ENCODE assay signal across 9 cellular contexts in genomic region chr9:117718085-117718484, GRCh38. TPM values are rescaled to one million over a fixed set of nuclear protein-coding genes. Genes with fewer than 3 reads are reported as not detected.
DNase-seq lines count a peak whose midpoint lies in the region; ATAC-seq and TF ChIP-seq lines count a peak whose summit lies in the region.
"Had no signal": no experiment of that assay in that cellular context is flagged by ENCODE, and none has a peak within 500 bp of the region (broad histone marks: within the 10 kb centered on the region; RNA-seq: fewer than 3 reads in every experiment).

No MANE protein-coding gene starts in this region.

- no peak for DNase-seq in Right ventricle myocardium superior
- no peak for DNase-seq in right atrium auricular region (ENCODE audit: low spot score)
- peak; percentile 8 for DNase-seq in T-helper 2 cell treated with Interferon-gamma antibody and Interleukin-4, amounts not matched to agents 5 μg/mL and 100 μg/mL, for 36 hours (ENCODE audit: low spot score)
- DNase-seq in pons (ENCODE audit: low spot score): peak; percentile 67
- no peak for DNase-seq in DMS114 treated with DMSO at 0.1 percent for 48 hours (lab: John Stamatoyannopoulos, UW; ENCODE audit: unreplicated experiment)
- no peak for DNase-seq in H7
- DNase-seq in OCI-M2 (lab: John Stamatoyannopoulos, UW; ENCODE audit: unreplicated experiment): no peak

- H3K27me3 ChIP-seq in right atrium auricular region (no peaks in the 10 kb centered on the region), H7 (ENCODE audit: control insufficient read depth, insufficient read depth, low read length) (no peaks in the 10 kb centered on the region)
- H3K27me3 ChIP-seq: tibial nerve had no signal

- H3K27me3 Mint-ChIP-seq in T-helper 2 cell treated with Interferon-gamma antibody and Interleukin-4, amounts not matched to agents 5 μg/mL and 100 μg/mL, for 36 hours (ENCODE audit: low read depth): peaks cover 22% of the 10 kb centered on the region

- no peak overlapping the region for H3K4me3 Mint-ChIP-seq in T-helper 2 cell treated with Interferon-gamma antibody and Interleukin-4, amounts not matched to agents 5 μg/mL and 100 μg/mL, for 36 hours

- H3K36me3 Mint-ChIP-seq in T-helper 2 cell treated with Interferon-gamma antibody and Interleukin-4, amounts not matched to agents 5 μg/mL and 100 μg/mL, for 36 hours (ENCODE audit: low read depth): peaks cover 4% of the 10 kb centered on the region

- no peak overlapping the region for H3K27ac ChIP-seq in right atrium auricular region

- H3K27ac Mint-ChIP-seq in T-helper 2 cell treated with Interferon-gamma antibody and Interleukin-4, amounts not matched to agents 5 μg/mL and 100 μg/mL, for 36 hours: peak overlapping the region; percentile 20

- no peak for TF ChIP-seq CTCF in right atrium auricular region (IDR thresholded peaks at IDR 0.05)

- H3K9me3 ChIP-seq in right atrium auricular region: no peaks in the 10 kb centered on the region
- H3K9me3 ChIP-seq: tibial nerve had no signal

- intact Hi-C loops in Right ventricle myocardium superior (cut with DNase I): no loop called here

- peaks cover 0 to 58% of the 10 kb centered on the region in 2 donors for H3K4me1 ChIP-seq in right atrium auricular region

- H3K9me3 Mint-ChIP-seq in T-helper 2 cell treated with Interferon-gamma antibody and Interleukin-4, amounts not matched to agents 5 μg/mL and 100 μg/mL, for 36 hours: peaks cover 11% of the 10 kb centered on the region

- peaks cover 17% of the 10 kb centered on the region for H3K36me3 ChIP-seq in right atrium auricular region
- no peaks in the 10 kb centered on the region for H3K36me3 ChIP-seq in H7 (replicated peaks; ENCODE audit: control insufficient read depth, insufficient read depth, low read length)

- peaks cover 27% of the 10 kb centered on the region for H3K4me1 Mint-ChIP-seq in T-helper 2 cell treated with Interferon-gamma antibody and Interleukin-4, amounts not matched to agents 5 μg/mL and 100 μg/mL, for 36 hours (ENCODE audit: low read depth)

- H3K4me3 ChIP-seq in right atrium auricular region: no peak overlapping the region
- H3K4me3 ChIP-seq in H7 (ENCODE audit: insufficient read depth, low read depth, low read length): no peak overlapping the region
- H3K4me3 ChIP-seq: tibial nerve had no signal

- ATAC-seq in Right ventricle myocardium superior (ENCODE audit: poor library complexity) (peak; percentile 71), HG03097 (IDR thresholded peaks at IDR 0.05; ENCODE audit: low FRiP score, unreplicated experiment) (peak; percentile 99)

RNA-seq across cellular contexts. Expression of gene TLR4, which starts 13.9 kb away (rescaled TPM):
- total RNA-seq in Right ventricle myocardium superior: 15.6 TPM
- total RNA-seq in right atrium auricular region: 10 to 100 TPM; 13.4 to 20.0 TPM
- 0.07 TPM in 1 of 2 replicates, not detected in the other for total RNA-seq in H7 (2014; rRNA removed; shearing (Covaris generic))

Comparison
In these comparisons a context has a peak if more than half of its experiments do, and no peak if none do; other contexts are left out.
1. DNase-seq: peak in T-helper 2 cell treated with Interferon-gamma antibody and Interleukin-4, amounts not matched to agents 5 μg/mL and 100 μg/mL, for 36 hours (single experiment) and pons (single experiment); none in Right ventricle myocardium superior (single experiment), right atrium auricular region (single experiment), DMS114 treated with DMSO at 0.1 percent for 48 hours (single experiment), H7 (single experiment) and OCI-M2 (single experiment).
2. RNA of gene TLR4, which starts 13.9 kb away (total RNA-seq): 13.4 to 20.0 TPM in right atrium auricular region and 15.6 TPM in Right ventricle myocardium superior (single experiment); 0.07 TPM in H7; every median in the first group is over 10 times any median in the second.